ENCODE assay signal across 26 cellular contexts in the genomic region with DNA sequence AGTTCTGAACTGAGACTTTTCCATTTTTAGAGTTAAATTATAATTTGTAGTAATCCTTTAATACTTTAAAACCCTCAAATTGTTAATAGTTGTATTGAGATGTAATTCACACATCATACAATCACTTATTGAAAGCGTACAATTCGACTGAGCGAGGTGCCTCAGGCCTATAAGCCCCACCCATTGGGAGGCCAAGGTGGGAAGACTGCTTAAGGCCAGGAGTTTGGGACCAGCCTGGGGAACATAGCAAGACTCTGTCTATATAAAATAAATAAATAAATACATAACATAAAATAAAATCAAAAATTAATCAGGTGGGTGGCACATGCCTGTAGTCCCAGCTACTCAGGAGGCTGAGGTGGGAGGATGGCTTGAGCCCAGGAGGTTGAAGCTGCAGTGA.
DNase-seq lines count a peak whose midpoint lies in the region; ATAC-seq, FAIRE-seq and TF ChIP-seq lines count a peak whose summit lies in the region.
"Had no signal": no experiment of that assay in that cellular context is flagged by ENCODE, and none has a peak within 500 bp of the region (broad histone marks: within the 10 kb centered on the region; RNA-seq: fewer than 3 reads in every experiment).

No MANE protein-coding gene starts in this region.

- H3K9ac ChIP-seq in adipocyte (ENCODE audit: low read length) (peak overlapping the region; percentile 53), keratinocyte (ENCODE audit: control insufficient read depth, extremely low read depth, insufficient read depth, low read length) (no peak overlapping the region)
- H3K9ac ChIP-seq: parathyroid adenoma had no signal

- no peak for TF ChIP-seq CTCF in 22Rv1 (IDR thresholded peaks at IDR 0.05)
- no peak for TF ChIP-seq CTCF in keratinocyte (optimal IDR thresholded peaks at IDR 0.05 in 1 of 3, IDR thresholded peaks at IDR 0.05 in 1 of 3, conservative IDR thresholded peaks at IDR 0.05 in 1 of 3; ENCODE audit: extremely low read depth in 1 of 3, insufficient read depth in 2 of 3, low read length in 3 of 3)
- no peak for TF ChIP-seq CTCF in gastrocnemius medialis (IDR thresholded peaks at IDR 0.05 in 4 of 5, conservative IDR thresholded peaks at IDR 0.05 in 1 of 5)
- no peak for TF ChIP-seq CTCF in foreskin keratinocyte (conservative IDR thresholded peaks at IDR 0.05)

- in situ Hi-C loops in gastrocnemius medialis (cut with MboI; ENCODE audit: low sequenced_read_pairs in 4 of 4) = no loop called here

- H3K36me3 ChIP-seq in adipocyte (ENCODE audit: control insufficient read depth, insufficient read depth, low read length, severe bottlenecking) (no peaks in the 10 kb centered on the region), keratinocyte (ENCODE audit: control insufficient read depth in 2 of 2, extremely low read depth in 1 of 2, insufficient read depth in 2 of 2, low read length in 2 of 2) (no peaks in the 10 kb centered on the region), gastrocnemius medialis (no peaks in the 10 kb centered on the region)
- H3K36me3 ChIP-seq: right lobe of liver, vagina had no signal

- TF ChIP-seq POLR2A in gastrocnemius medialis (IDR thresholded peaks at IDR 0.05) = no peak
- no peak for TF ChIP-seq POLR2A in GM12892 (IDR thresholded peaks at IDR 0.05; ENCODE audit: low read depth, low read length)

- peak overlapping the region; percentile 82 for H3K4me2 ChIP-seq in keratinocyte (ENCODE audit: control insufficient read depth, extremely low read depth, insufficient read depth, low read depth, low read length)

- no peaks in the 10 kb centered on the region for H4K20me1 ChIP-seq in keratinocyte (ENCODE audit: control insufficient read depth, extremely low read depth, insufficient read depth, low read length)

- no peaks in the 10 kb centered on the region for H3K9me1 ChIP-seq in keratinocyte (ENCODE audit: control insufficient read depth, extremely low read depth, insufficient read depth, low read length)

- intact Hi-C loops in gastrocnemius medialis (cut with DNase I; ENCODE audit: low total_unique reads) = loop anchor here (1.0 to 10.0 kb wide), 4 partner anchors 31 to 396 kb away; partner anchors contain the start of genes RWDD4 and TRAPPC11

- DNase-seq in adipocyte (ENCODE audit: low read depth) (no peak), keratinocyte (ENCODE audit: low read depth, low spot score) (no peak), gastrocnemius medialis (no peak), foreskin keratinocyte (no peak), GM12892 (ENCODE audit: insufficient read length) (no peak), HEK293T (ENCODE audit: extremely low spot score) (no peak), anterior cingulate cortex (lab: John Stamatoyannopoulos, UW) (no peak)
- DNase-seq: activated CD4-positive, alpha-beta T cell treated with anti-CD3 and anti-CD28 coated beads, Interleukin-2, amount 10 ng/mL, durations not matched to agents 24 days and 14 days; aorta; CD4-positive, alpha-beta memory T cell; central memory CD4-positive, alpha-beta T cell; cortex of kidney; effector memory CD4-positive, alpha-beta T cell; mammary epithelial cell; NCI-H1048; NCI-H446 treated with DMSO at 0.1 percent for 48 hours; NCI-H82; right lobe of liver; stimulated activated CD4-positive, alpha-beta T cell treated with anti-CD3 and anti-CD28 coated beads, Interleukin-4, amount 100 ng/mL, for 4 hours had no signal

- H3K79me2 ChIP-seq in keratinocyte (ENCODE audit: control insufficient read depth, insufficient read depth, low read length) = no peaks in the 10 kb centered on the region
- H3K79me2 ChIP-seq: parathyroid adenoma had no signal

- H3K9me3 ChIP-seq in adipocyte (ENCODE audit: control insufficient read depth, low read length) = no peaks in the 10 kb centered on the region
- no peaks in the 10 kb centered on the region for H3K9me3 ChIP-seq in keratinocyte (ENCODE audit: control insufficient read depth, low read depth, low read length)
- H3K9me3 ChIP-seq in gastrocnemius medialis = no peaks in the 10 kb centered on the region
- H3K9me3 ChIP-seq: right lobe of liver, vagina had no signal

- H3K4me3 ChIP-seq in adipocyte (ENCODE audit: low read length) = peak overlapping the region; percentile 43
- H3K4me3 ChIP-seq in keratinocyte (ENCODE audit: control insufficient read depth in 2 of 3, extremely low read depth in 1 of 3, insufficient read depth in 2 of 3, low read depth in 1 of 3, low read length in 3 of 3) = no peak overlapping the region
- no peak overlapping the region for H3K4me3 ChIP-seq in gastrocnemius medialis

- H3K27ac ChIP-seq in 22Rv1 (peak overlapping the region; percentile 53; the same call in 1 of the 2 replicates), keratinocyte (ENCODE audit: control insufficient read depth, insufficient read depth, low read length) (no peak overlapping the region), gastrocnemius medialis (peak overlapping the region; percentile 85 to 95 (median 90)), foreskin keratinocyte (no peak overlapping the region)
- H3K27ac ChIP-seq: parathyroid adenoma, vagina had no signal

- H3K27me3 ChIP-seq in adipocyte (replicated peaks; ENCODE audit: control insufficient read depth, insufficient read depth, low read length) (no peaks in the 10 kb centered on the region), keratinocyte (ENCODE audit: control insufficient read depth, extremely low read depth, insufficient read depth, low read length) (no peaks in the 10 kb centered on the region), gastrocnemius medialis (no peaks in the 10 kb centered on the region), foreskin keratinocyte (no peaks in the 10 kb centered on the region)
- H3K27me3 ChIP-seq: right lobe of liver, vagina had no signal

- dilution Hi-C loops in keratinocyte (cut with MboI; ENCODE audit: extremely low pct_ligation_motif_present, low sequenced_read_pairs) = no loop called here

- FAIRE-seq in keratinocyte (lab: Jason Lieb, UNC) (no peak), GM12892 (lab: Jason Lieb, UNC) (no peak)
- FAIRE-seq: D721Med, H1, RCC 7860 had no signal

- POLR2A ChIA-PET in HEK293T (lab: Yijun Ruan, JAX) = interaction anchor here (1.0 to 1.2 kb wide), 4 partner anchors 10 to 85 kb away, joined by 3 to 5 read pairs (median 4); no protein-coding TSS in a partner anchor

- CTCF ChIA-PET in HEK293T (lab: Yijun Ruan, JAX) = no interaction called here

- no peak overlapping the region for H2AFZ ChIP-seq in keratinocyte (ENCODE audit: control insufficient read depth, low read length)
- H2AFZ ChIP-seq: parathyroid adenoma had no signal

- peaks cover 35% of the 10 kb centered on the region for H3K4me1 ChIP-seq in adipocyte (ENCODE audit: control insufficient read depth, insufficient read depth, low read length)
- H3K4me1 ChIP-seq in keratinocyte (ENCODE audit: control insufficient read depth, extremely low read depth, insufficient read depth, low read length) = peaks cover 6% of the 10 kb centered on the region
- H3K4me1 ChIP-seq in gastrocnemius medialis = peaks cover 22 to 23% of the 10 kb centered on the region in 2 donors
- peaks cover 11% of the 10 kb centered on the region for H3K4me1 ChIP-seq in foreskin keratinocyte
- H3K4me1 ChIP-seq: parathyroid adenoma, right lobe of liver, vagina had no signal

- ATAC-seq in gastrocnemius medialis (no peak), foreskin keratinocyte (no peak)
- ATAC-seq: WTC11 had no signal

TF ChIP-seq in HEK293T, 16 proteins besides CTCF, POLR2A, EP300 and RAD21:
- TF ChIP-seq FOXM1 (IDR thresholded peaks at IDR 0.05; ENCODE audit: borderline replicate concordance) (no peak), ZNF384 (IDR thresholded peaks at IDR 0.05) (no peak), FOXK2 (IDR thresholded peaks at IDR 0.05) (no peak), BHLHE40 (IDR thresholded peaks at IDR 0.05; ENCODE audit: borderline replicate concordance) (no peak), ARNT (IDR thresholded peaks at IDR 0.05) (no peak), SP1 (IDR thresholded peaks at IDR 0.05) (no peak), HDGF (IDR thresholded peaks at IDR 0.05; ENCODE audit: borderline replicate concordance) (no peak), CTBP1 (IDR thresholded peaks at IDR 0.05; ENCODE audit: borderline replicate concordance) (no peak), FOXA1 (IDR thresholded peaks at IDR 0.05) (no peak)
- TF ChIP-seq, protein P1, sequence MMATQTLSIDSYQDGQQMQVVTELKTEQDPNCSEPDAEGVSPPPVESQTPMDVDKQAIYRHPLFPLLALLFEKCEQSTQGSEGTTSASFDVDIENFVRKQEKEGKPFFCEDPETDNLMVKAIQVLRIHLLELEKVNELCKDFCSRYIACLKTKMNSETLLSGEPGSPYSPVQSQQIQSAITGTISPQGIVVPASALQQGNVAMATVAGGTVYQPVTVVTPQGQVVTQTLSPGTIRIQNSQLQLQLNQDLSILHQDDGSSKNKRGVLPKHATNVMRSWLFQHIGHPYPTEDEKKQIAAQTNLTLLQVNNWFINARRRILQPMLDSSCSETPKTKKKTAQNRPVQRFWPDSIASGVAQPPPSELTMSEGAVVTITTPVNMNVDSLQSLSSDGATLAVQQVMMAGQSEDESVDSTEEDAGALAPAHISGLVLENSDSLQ (IDR thresholded peaks at IDR 0.05) = no peak
TF ChIP-seq in HEK293T: peak in this region for 0.

Comparison
In these comparisons a context has a peak if more than half of its experiments do, and no peak if none do; other contexts are left out.
1. H3K27ac ChIP-seq: peak in 22Rv1 (single experiment) and gastrocnemius medialis (4 of 4); none in keratinocyte (single experiment) and foreskin keratinocyte (single experiment).